ENCODE assay signal across 13 cellular contexts in genomic region chr12:12018454-12018853, GRCh38. TPM values are rescaled to one million over a fixed set of nuclear protein-coding genes. Genes with fewer than 3 reads are reported as not detected.
DNase-seq lines count a peak whose midpoint lies in the region; ATAC-seq and TF ChIP-seq lines count a peak whose summit lies in the region.
"Had no signal": no experiment of that assay in that cellular context is flagged by ENCODE, and none has a peak within 500 bp of the region (broad histone marks: within the 10 kb centered on the region; RNA-seq: fewer than 3 reads in every experiment).

No MANE protein-coding gene starts in this region.

- intact Hi-C loops in mucosa of descending colon (cut with DNase I, micrococcal nuclease) = no loop called here

- peaks cover 8% of the 10 kb centered on the region for H3K36me3 Mint-ChIP-seq in endodermal cell (ENCODE audit: low read depth)
- H3K36me3 Mint-ChIP-seq: memory B cell; stimulated activated naive B cell treated with anti-CD40 and anti-IgM and Interleukin-4, amounts not matched to agents 10 μg/mL and 1 μg/mL and 100 μg/mL, for 72 hours had no signal

- no peaks in the 10 kb centered on the region for H3K27me3 ChIP-seq in endodermal cell (ENCODE audit: control insufficient read depth, insufficient read depth, low read length, poor library complexity, severe bottlenecking)
- H3K27me3 ChIP-seq: adrenal gland had no signal

- H3K4me1 ChIP-seq in endodermal cell (ENCODE audit: control insufficient read depth, insufficient read depth, low read length) = no peaks in the 10 kb centered on the region
- H3K4me1 ChIP-seq in mucosa of descending colon (ENCODE audit: low read depth) = no peaks in the 10 kb centered on the region
- H3K4me1 ChIP-seq: adrenal gland had no signal

- no peak overlapping the region for H3K4me3 Mint-ChIP-seq in endodermal cell
- H3K4me3 Mint-ChIP-seq: activated B cell treated with CpG ODN at 0.5 μM for 24 hours; memory B cell; stimulated activated naive B cell treated with anti-CD40 and anti-IgM and Interleukin-4, amounts not matched to agents 10 μg/mL and 1 μg/mL and 100 μg/mL, for 72 hours had no signal

- no peak overlapping the region for H3K27ac ChIP-seq in endodermal cell (ENCODE audit: low read depth, low read length)
- H3K27ac ChIP-seq: adrenal gland had no signal

- no peak overlapping the region for H3K4me3 ChIP-seq in endodermal cell (ENCODE audit: low read length)
- H3K4me3 ChIP-seq in mucosa of descending colon = no peak overlapping the region
- H3K4me3 ChIP-seq: adrenal gland had no signal

- H3K9me3 ChIP-seq in endodermal cell (ENCODE audit: control insufficient read depth, low read length) (no peaks in the 10 kb centered on the region), mucosa of descending colon (no peaks in the 10 kb centered on the region)
- H3K9me3 ChIP-seq: adrenal gland had no signal

- TF ChIP-seq CTCF in endodermal cell (conservative IDR thresholded peaks at IDR 0.05) (no peak), mucosa of descending colon (IDR thresholded peaks at IDR 0.05) (no peak)

- ATAC-seq in mucosa of descending colon (no peak), esophagus mucosa (no peak)
- ATAC-seq: Panc1; stimulated activated naive B cell treated with anti-CD40 and anti-IgM and Interleukin-4, amounts not matched to agents 10 μg/mL and 1 μg/mL and 100 μg/mL, for 72 hours had no signal

- no peaks in the 10 kb centered on the region for H3K9me3 Mint-ChIP-seq in endodermal cell
- H3K9me3 Mint-ChIP-seq: activated B cell treated with CpG ODN at 0.5 μM for 24 hours; memory B cell; stimulated activated naive B cell treated with anti-CD40 and anti-IgM and Interleukin-4, amounts not matched to agents 10 μg/mL and 1 μg/mL and 100 μg/mL, for 72 hours had no signal

- 93 to 95% methylated on average over 4 to 8 of the region's 8 CpGs for WGBS in endodermal cell (ENCODE audit: insufficient coverage in 1 of 2, insufficient read length in 1 of 2), 2 experiments

- H3K4me1 Mint-ChIP-seq in endodermal cell = peaks cover 23% of the 10 kb centered on the region

- H3K27ac Mint-ChIP-seq in endodermal cell = peak overlapping the region; percentile 14
- H3K27ac Mint-ChIP-seq: activated B cell treated with CpG ODN at 0.5 μM for 24 hours; memory B cell; stimulated activated naive B cell treated with anti-CD40 and anti-IgM and Interleukin-4, amounts not matched to agents 10 μg/mL and 1 μg/mL and 100 μg/mL, for 72 hours had no signal

- peaks cover 7% of the 10 kb centered on the region for H3K36me3 ChIP-seq in endodermal cell (ENCODE audit: control insufficient read depth, insufficient read depth, low read length)
- no peaks in the 10 kb centered on the region for H3K36me3 ChIP-seq in mucosa of descending colon (ENCODE audit: low read depth)
- H3K36me3 ChIP-seq: adrenal gland had no signal

- DNase-seq in ELR (ENCODE audit: low read depth) (peak; percentile 24), NCI-H446 (lab: John Stamatoyannopoulos, UW) (peak; percentile 6 to 17), endodermal cell (peak; percentile 44), nucleus accumbens (lab: John Stamatoyannopoulos, UW) (peak in 40 of 56 donors; percentile 4 to 65 (median 31)), mucosa of descending colon (no peak), COLO668 (lab: John Stamatoyannopoulos, UW; ENCODE audit: unreplicated experiment) (no peak), T-helper 9 cell (no peak)
- DNase-seq: activated B cell treated with CpG ODN at 0.5 μM for 24 hours; stimulated activated naive B cell treated with anti-CD40 and anti-IgM and Interleukin-4, amounts not matched to agents 10 μg/mL and 1 μg/mL and 100 μg/mL, for 72 hours had no signal

- H3K9ac ChIP-seq in endodermal cell (ENCODE audit: extremely low read depth, low read length, poor library complexity, severe bottlenecking) = no peak overlapping the region

- H3K27me3 Mint-ChIP-seq in endodermal cell (ENCODE audit: insufficient read depth) = no peaks in the 10 kb centered on the region
- H3K27me3 Mint-ChIP-seq: activated B cell treated with CpG ODN at 0.5 μM for 24 hours, memory B cell had no signal

RNA-seq across cellular contexts. Expression of gene BCL2L14, which starts 52.3 kb away (rescaled TPM):
- total RNA-seq in endodermal cell = 10 to 100 TPM in 1 of 2 donors, 1 to 10 TPM in 1; 4.4 to 10.5 TPM
- polyA plus RNA-seq in endodermal cell (2013, experiment 1 of 2) = 0.39 TPM
- 0.33 TPM for polyA plus RNA-seq in endodermal cell (2013, experiment 2 of 2)
- 10 to 100 TPM; 27.3 to 74.4 (median 52.7) TPM for total RNA-seq in mucosa of descending colon
- total RNA-seq in esophagus mucosa = 0.24 TPM
- total RNA-seq: activated B cell treated with CpG ODN at 0.5 μM for 24 hours, adrenal gland had no signal
- polyA plus RNA-seq: adrenal gland had no signal

Comparison
In these comparisons a context has a peak if more than half of its experiments do, and no peak if none do; other contexts are left out.
1. DNase-seq: peak in ELR (single experiment), NCI-H446 (2 of 2), endodermal cell (single experiment) and nucleus accumbens (40 of 56); none in mucosa of descending colon (0 of 3), COLO668 (single experiment) and T-helper 9 cell (single experiment).